Comparison of ENCODE assay signal across 5 cellular contexts in genomic region chr14:56990991-56991627, GRCh38.
DNase-seq lines count a peak whose midpoint lies in the region; ATAC-seq, FAIRE-seq and TF ChIP-seq lines count a peak whose summit lies in the region.
"Not testable (repeated sequence)": the region's sequence is repeated elsewhere in the genome, so short reads cannot be mapped to it uniquely, and the experiment has no call there.

No MANE protein-coding gene starts in this region.

- not testable (repeated sequence) for H3K14ac ChIP-seq in neuronal stem cell (ENCODE audit: low read length)

- H3K4me2 ChIP-seq in SK-N-SH, result 0 out of 2 replicates have a peak overlapping the region, but pooled peaks have one; percentile 89
- not testable (repeated sequence) for H3K4me2 ChIP-seq in K562 (ENCODE audit: insufficient read depth, low read length); neuronal stem cell (ENCODE audit: insufficient read depth, low read length, poor library complexity, severe bottlenecking)

- CTCF ChIA-PET in SK-N-SH (lab: Yijun Ruan, JAX), result interaction anchor here (1.0 to 1.2 kb wide), 2 partner anchors 34 to 1186 kb away, joined by 3 read pairs; no protein-coding TSS in a partner anchor
- CTCF ChIA-PET in K562 (lab: Yijun Ruan, JAX; ENCODE audit: low intra/inter-chr PET ratio), result not testable (repeated sequence)

- not testable (repeated sequence) for H4K91ac ChIP-seq in neuronal stem cell (ENCODE audit: low read depth, low read length, poor library complexity)

- not testable (repeated sequence) for H3K4ac ChIP-seq in neuronal stem cell (ENCODE audit: low read length)

- not testable (repeated sequence) for H4K8ac ChIP-seq in neuronal stem cell (ENCODE audit: low read depth, low read length)

- not testable (repeated sequence) for H3K4me1 ChIP-seq in SK-N-SH (ENCODE audit: control insufficient read depth in 1 of 2, insufficient read depth in 2 of 2, low read depth in 1 of 2, low read length in 1 of 2); K562 (replicated peaks in 1 of 2; ENCODE audit: control insufficient read depth in 2 of 2, insufficient read depth in 2 of 2, low read length in 2 of 2); esophagus muscularis mucosa; neuronal stem cell (ENCODE audit: control insufficient read depth in 2 of 2, insufficient read depth in 1 of 2, low read depth in 1 of 2, low read length in 2 of 2); testis

- H3K9me3 ChIP-seq in SK-N-SH; K562 (replicated peaks; ENCODE audit: control insufficient read depth, insufficient read depth, low read depth, low read length); esophagus muscularis mucosa; neuronal stem cell (replicated peaks in 1 of 2; ENCODE audit: control insufficient read depth in 2 of 2, insufficient read depth in 1 of 2, low read depth in 1 of 2, low read length in 2 of 2); testis: not testable (repeated sequence)

- in situ Hi-C loops in K562 (cut with MboI), result not testable (repeated sequence)

- not testable (repeated sequence) for H3K9me1 ChIP-seq in K562 (ENCODE audit: control insufficient read depth, insufficient read depth, low read length)

- BruUV-seq in K562 (replicated peaks; lab: Mats Ljungman, UMichigan), result not testable (repeated sequence)

- H2BK12ac ChIP-seq in neuronal stem cell (ENCODE audit: low read length), result peak overlapping the region; percentile 41

- TF ChIP-seq RAD21 in SK-N-SH (IDR thresholded peaks at IDR 0.05; ENCODE audit: low read length); K562 (CRISPR knock-in tag; conservative IDR thresholded peaks at IDR 0.05 in 1 of 2, IDR thresholded peaks at IDR 0.05 in 1 of 2): not testable (repeated sequence)

- intact Hi-C loops in K562 (cut with micrococcal nuclease); esophagus muscularis mucosa (cut with DNase I); testis (cut with DNase I; ENCODE audit: low total_unique reads): not testable (repeated sequence)

- not testable (repeated sequence) for H3K18ac ChIP-seq in neuronal stem cell (ENCODE audit: low read length)

- not testable (repeated sequence) for H2AFZ ChIP-seq in SK-N-SH (ENCODE audit: low read depth); K562 (ENCODE audit: low read depth, low read length); neuronal stem cell (ENCODE audit: low read length)

- H3K36me3 ChIP-seq in SK-N-SH (replicated peaks in 1 of 2; ENCODE audit: control insufficient read depth in 1 of 2, insufficient read depth in 2 of 2, low read length in 1 of 2); K562 (ENCODE audit: control insufficient read depth, insufficient read depth, low read length); esophagus muscularis mucosa; neuronal stem cell (replicated peaks in 1 of 2; ENCODE audit: control insufficient read depth in 2 of 2, insufficient read depth in 2 of 2, low read length in 2 of 2); testis (ENCODE audit: low read depth, missing control alignments): not testable (repeated sequence)

- POLR2A ChIA-PET in SK-N-SH (lab: Yijun Ruan, JAX), result not testable (repeated sequence)
- POLR2A ChIA-PET in K562 (lab: Yijun Ruan, JAX), result interaction anchor here (0.6 to 2.7 kb wide), 6 partner anchors 9 to 31 kb away, joined by 3 to 29 read pairs (median 4); no protein-coding TSS in a partner anchor

- not testable (repeated sequence) for FAIRE-seq in K562 (lab: Jason Lieb, UNC)

- not testable (repeated sequence) for DNase-seq in SK-N-SH; K562 (ENCODE audit: extremely low read depth in 1 of 4, low spot score in 3 of 4); neuronal stem cell (ENCODE audit: low spot score); testis
- DNase-seq in esophagus muscularis mucosa (ENCODE audit: extremely low spot score), result peak; percentile 47

- H3K27me3 ChIP-seq in SK-N-SH (ENCODE audit: insufficient read depth); K562 (ENCODE audit: control insufficient read depth in 2 of 2, insufficient read depth in 2 of 2, low read length in 2 of 2); esophagus muscularis mucosa; neuronal stem cell (ENCODE audit: control insufficient read depth in 3 of 3, insufficient read depth in 3 of 3, low read depth in 1 of 3, low read length in 3 of 3); testis: not testable (repeated sequence)

- not testable (repeated sequence) for H2BK15ac ChIP-seq in neuronal stem cell (ENCODE audit: low read length)

- H3K23ac ChIP-seq in neuronal stem cell (ENCODE audit: low read depth, low read length, poor library complexity), result not testable (repeated sequence)

- H3K79me2 ChIP-seq in SK-N-SH (ENCODE audit: insufficient read depth), result not testable (repeated sequence)
- peaks cover 34% of the 10 kb centered on the region for H3K79me2 ChIP-seq in K562 (ENCODE audit: control insufficient read depth, insufficient read depth, low read length)

- not testable (repeated sequence) for H2AK5ac ChIP-seq in neuronal stem cell (ENCODE audit: low read depth, low read length)

- not testable (repeated sequence) for ATAC-seq in K562

- H3K9me2 ChIP-seq in SK-N-SH, result not testable (repeated sequence)

- not testable (repeated sequence) for TF ChIP-seq POLR2A in K562 (conservative IDR thresholded peaks at IDR 0.05); esophagus muscularis mucosa (IDR thresholded peaks at IDR 0.05; ENCODE audit: low read depth); testis (IDR thresholded peaks at IDR 0.05)

- H3K9ac ChIP-seq in SK-N-SH; K562 (ENCODE audit: insufficient read depth in 1 of 2, low read depth in 2 of 2, low read length in 2 of 2); neuronal stem cell (ENCODE audit: low read depth, low read length, poor library complexity): not testable (repeated sequence)

- H3K27ac ChIP-seq in SK-N-SH (ENCODE audit: low read depth in 2 of 2, low read length in 1 of 2); K562 (ENCODE audit: extremely low read depth, low read depth, low read length); esophagus muscularis mucosa (replicated peaks in 1 of 4); neuronal stem cell (replicated peaks; ENCODE audit: low read length); testis: not testable (repeated sequence)

- peak overlapping the region in 1 of 2 experiments; percentile 76; a peak in 1 of 4 replicates for H3K4me3 ChIP-seq in SK-N-SH (ENCODE audit: low read depth in 2 of 2, low read length in 1 of 2)
- H3K4me3 ChIP-seq in K562; esophagus muscularis mucosa; neuronal stem cell (ENCODE audit: low read length in 2 of 2): not testable (repeated sequence)
- peak overlapping the region; percentile 21 to 31 for H3K4me3 ChIP-seq in testis

- not testable (repeated sequence) for H2BK120ac ChIP-seq in neuronal stem cell (ENCODE audit: low read depth, low read length)

- not testable (repeated sequence) for H3F3A ChIP-seq in SK-N-SH (replicated peaks; ENCODE audit: insufficient read depth)

- H4K20me1 ChIP-seq in SK-N-SH (ENCODE audit: insufficient read depth); K562 (replicated peaks; ENCODE audit: control insufficient read depth, insufficient read depth, low read length): not testable (repeated sequence)

- TF ChIP-seq CTCF in SK-N-SH (IDR thresholded peaks at IDR 0.05); K562 (IDR thresholded peaks at IDR 0.05 in 2 of 3, conservative IDR thresholded peaks at IDR 0.05 in 1 of 3; ENCODE audit: insufficient read depth in 2 of 3, low read depth in 1 of 3, low read length in 3 of 3); esophagus muscularis mucosa (IDR thresholded peaks at IDR 0.05); testis (IDR thresholded peaks at IDR 0.05): not testable (repeated sequence)

- 88% methylated on average over 19 of the region's 41 CpGs for WGBS in SK-N-SH (ENCODE audit: low lambda C conversion rate)
- WGBS in K562 (ENCODE audit: insufficient coverage, low coverage, missing lambda C conversion rate), result 100% methylated on average over 1 of the region's 41 CpGs
- WGBS in esophagus muscularis mucosa, result 97% methylated on average over 35 of the region's 41 CpGs
- no CpG with 5 or more reads among the region's 41 CpGs for WGBS in neuronal stem cell (ENCODE audit: extremely low coverage in 2 of 2, insufficient read length in 2 of 2, insufficient replicate concordance in 1 of 2), 2 donors
- WGBS in testis, 2 donors, result 74 to 78% methylated on average over 8 to 41 of the region's 41 CpGs

- not testable (repeated sequence) for TF ChIP-seq EP300 in SK-N-SH (IDR thresholded peaks at IDR 0.05; ENCODE audit: borderline replicate concordance in 1 of 2, low read depth in 1 of 2, low read length in 1 of 2); K562 (IDR thresholded peaks at IDR 0.05; ENCODE audit: low read length); esophagus muscularis mucosa (IDR thresholded peaks at IDR 0.05)

- not testable (repeated sequence) for H3K79me1 ChIP-seq in neuronal stem cell (ENCODE audit: low read depth, low read length)

- H2BK5ac ChIP-seq in neuronal stem cell (ENCODE audit: low read length), result not testable (repeated sequence)
